ENCODE assay signal across 12 cellular contexts in genomic region chr10:29949411-29950011, GRCh38.
DNase-seq lines count a peak whose midpoint lies in the region; ATAC-seq and TF ChIP-seq lines count a peak whose summit lies in the region.
"Had no signal": no experiment of that assay in that cellular context is flagged by ENCODE, and none has a peak within 500 bp of the region (broad histone marks: within the 10 kb centered on the region; RNA-seq: fewer than 3 reads in every experiment).

No MANE protein-coding gene starts in this region.

- H3K9me3 Mint-ChIP-seq in nephron (no peaks in the 10 kb centered on the region), endothelial cell (ENCODE audit: unreplicated experiment) (no peaks in the 10 kb centered on the region)
- H3K9me3 Mint-ChIP-seq: activated naive CD4-positive, alpha-beta T cell treated with anti-CD3 and anti-CD28 coated beads, Interleukin-2, amount 50 U/mL, for 24 hours had no signal

- DNase-seq in AG08395 (ENCODE audit: low spot score), result peak; percentile 81
- peak; percentile 90 for DNase-seq in M059J (ENCODE audit: low read depth)
- peak; percentile 93 to 98 for DNase-seq in cardiac fibroblast (ENCODE audit: low read depth in 2 of 2)
- no peak for DNase-seq in endothelial cell (ENCODE audit: low spot score)
- DNase-seq: DMS79 treated with DMSO at 0.1 percent for 48 hours, KG1 had no signal

- no peaks in the 10 kb centered on the region for H3K36me3 Mint-ChIP-seq in nephron (ENCODE audit: low read depth)
- H3K36me3 Mint-ChIP-seq in endothelial cell (ENCODE audit: low read depth, unreplicated experiment), result no peaks in the 10 kb centered on the region
- H3K36me3 Mint-ChIP-seq: activated naive CD4-positive, alpha-beta T cell treated with anti-CD3 and anti-CD28 coated beads, Interleukin-2, amount 50 U/mL, for 24 hours; memory B cell had no signal

- H3K27ac Mint-ChIP-seq in nephron (peak overlapping the region; percentile 59 to 86 (median 82)), endothelial cell (ENCODE audit: unreplicated experiment) (no peak overlapping the region)
- H3K27ac Mint-ChIP-seq: activated naive CD4-positive, alpha-beta T cell treated with anti-CD3 and anti-CD28 coated beads, Interleukin-2, amount 50 U/mL, for 24 hours; memory B cell had no signal

- no peak for TF ChIP-seq CTCF in cardiac fibroblast (IDR thresholded peaks at IDR 0.05; ENCODE audit: low read depth, low read length)
- no peak for TF ChIP-seq CTCF in nephron (IDR thresholded peaks at IDR 0.05; ENCODE audit: unreplicated experiment in 3 of 3)
- TF ChIP-seq CTCF in endothelial cell (IDR thresholded peaks at IDR 0.05; ENCODE audit: unreplicated experiment), result no peak

- peaks cover 36% of the 10 kb centered on the region for H3K4me1 Mint-ChIP-seq in nephron
- peaks cover 2% of the 10 kb centered on the region for H3K4me1 Mint-ChIP-seq in endothelial cell (ENCODE audit: unreplicated experiment)
- H3K4me1 Mint-ChIP-seq: activated naive CD4-positive, alpha-beta T cell treated with anti-CD3 and anti-CD28 coated beads, Interleukin-2, amount 50 U/mL, for 24 hours; memory B cell had no signal

- no peak for ATAC-seq in GM19324 (IDR thresholded peaks at IDR 0.05; ENCODE audit: low FRiP score, unreplicated experiment)
- ATAC-seq in GM18868 (IDR thresholded peaks at IDR 0.05; ENCODE audit: unreplicated experiment), result no peak
- no peak for ATAC-seq in GM19395 (IDR thresholded peaks at IDR 0.05; ENCODE audit: unreplicated experiment)

- H3K4me3 Mint-ChIP-seq in nephron, result no peak overlapping the region
- no peak overlapping the region for H3K4me3 Mint-ChIP-seq in endothelial cell (ENCODE audit: unreplicated experiment)
- H3K4me3 Mint-ChIP-seq: activated naive CD4-positive, alpha-beta T cell treated with anti-CD3 and anti-CD28 coated beads, Interleukin-2, amount 50 U/mL, for 24 hours; memory B cell had no signal

- no peak overlapping the region for H3K4me3 ChIP-seq in cardiac fibroblast (replicated peaks in 1 of 2; ENCODE audit: low read depth in 2 of 2, low read length in 2 of 2)

- H3K27me3 Mint-ChIP-seq in nephron (ENCODE audit: low read depth) (no peaks in the 10 kb centered on the region), endothelial cell (ENCODE audit: unreplicated experiment) (peaks cover 2% of the 10 kb centered on the region)
- H3K27me3 Mint-ChIP-seq: activated naive CD4-positive, alpha-beta T cell treated with anti-CD3 and anti-CD28 coated beads, Interleukin-2, amount 50 U/mL, for 24 hours had no signal
